Comparison of ENCODE assay signal across 7 cellular contexts in genomic region chr12:94459773-94460593, GRCh38. TPM values are rescaled to one million over a fixed set of nuclear protein-coding genes. Genes with fewer than 3 reads are reported as not detected.
DNase-seq lines count a peak whose midpoint lies in the region; ATAC-seq and TF ChIP-seq lines count a peak whose summit lies in the region.

CEP83 (minus strand) TSS chr12:94459867; CDS start chr12:94412490, 47,377 bp downstream.

- ATAC-seq in GM18505 (IDR thresholded peaks at IDR 0.05; ENCODE audit: unreplicated experiment) (peak; percentile 95), HG02973 (IDR thresholded peaks at IDR 0.05; ENCODE audit: unreplicated experiment) (peak; percentile 96)

- no peaks in the 10 kb centered on the region for H3K9me2 ChIP-seq in hepatocyte (replicated peaks; ENCODE audit: insufficient read depth)

- peak within 1 kb of the TSS; percentile 72 for H2AFZ ChIP-seq in hepatocyte

- no peaks in the 10 kb centered on the region for H4K20me1 ChIP-seq in hepatocyte (ENCODE audit: insufficient read depth, poor library complexity, severe bottlenecking)

- WGBS in hepatocyte (ENCODE audit: low lambda C conversion rate, missing lambda C conversion rate): 1% methylated on average over 68 of the region's 72 CpGs

- peak; percentile 89 for DNase-seq in NCI-H2029 (lab: John Stamatoyannopoulos, UW)
- DNase-seq in T-helper 22 cell (ENCODE audit: low read depth): peak; percentile 90
- DNase-seq in astrocyte of the hippocampus (ENCODE audit: low read depth, low spot score): peak; percentile 97
- peak; percentile 96 for DNase-seq in hepatocyte (ENCODE audit: low spot score)
- peak; percentile 98 for DNase-seq in retina

- TF ChIP-seq POLR2A in GM18505 (IDR thresholded peaks at IDR 0.05; ENCODE audit: borderline replicate concordance, extremely low read depth, insufficient read depth, insufficient read length): peak; percentile 88

- peaks cover 6% of the 10 kb centered on the region for H3K4me1 ChIP-seq in hepatocyte (ENCODE audit: insufficient read depth)

- H3K36me3 ChIP-seq in hepatocyte (replicated peaks; ENCODE audit: insufficient read depth, low read depth): no peaks in the 10 kb centered on the region

- H3K27ac ChIP-seq in hepatocyte: peak within 1 kb of the TSS; percentile 91

- H3K27me3 ChIP-seq in hepatocyte: no peaks in the 10 kb centered on the region

- H3K4me2 ChIP-seq in hepatocyte: peak within 1 kb of the TSS; percentile 87

- H3K4me3 ChIP-seq in hepatocyte: peak within 1 kb of the TSS; percentile 43

- peaks cover 21% of the 10 kb centered on the region for H3K79me2 ChIP-seq in hepatocyte

- H3K9me3 ChIP-seq in hepatocyte (ENCODE audit: low read depth): no peaks in the 10 kb centered on the region

- no peak for TF ChIP-seq CTCF in hepatocyte (IDR thresholded peaks at IDR 0.05; ENCODE audit: poor library complexity)

RNA-seq across cellular contexts. Expression of gene CEP83, which starts in this region (rescaled TPM):
- total RNA-seq in hepatocyte: 9.0 and 20.1 TPM in 2 replicates
- 3.7 and 5.0 TPM in 2 replicates for polyA plus RNA-seq in hepatocyte

Comparison
In these comparisons a context has a peak if more than half of its experiments do, and no peak if none do; other contexts are left out.
1. Peak in every context shown above with its lines: DNase-seq, ATAC-seq, H3K4me3 ChIP-seq and H3K27ac ChIP-seq.